ENCODE assay signal across 10 cellular contexts in the genomic region with DNA sequence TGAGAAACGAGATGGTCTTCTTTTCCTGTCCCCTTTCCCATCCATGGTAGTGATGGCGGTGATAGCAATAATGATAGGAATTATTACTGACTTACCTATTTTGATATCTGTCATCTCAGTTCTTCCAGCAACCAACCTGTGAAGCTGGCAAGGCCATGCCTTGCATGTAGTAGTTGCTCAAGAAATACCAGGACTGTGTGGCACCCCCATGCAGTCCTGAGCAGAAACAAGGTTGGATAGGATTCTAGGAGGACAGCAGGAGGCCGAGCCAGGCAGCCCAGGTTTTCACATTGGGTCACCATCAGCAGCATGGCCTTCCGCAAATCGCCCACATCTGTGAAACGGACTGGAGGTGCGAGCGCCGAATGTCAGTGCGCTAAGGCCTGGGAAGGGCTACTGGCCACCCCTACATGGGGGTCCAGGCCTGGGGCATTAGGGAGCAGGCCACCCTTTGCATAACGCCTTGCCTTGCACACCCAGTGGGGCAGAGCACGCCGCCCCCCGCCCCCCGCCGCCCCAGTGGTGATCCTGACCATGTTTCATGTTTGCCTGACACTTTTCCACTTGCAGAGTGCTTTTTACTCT. TPM values are rescaled to one million over a fixed set of nuclear protein-coding genes. Genes with fewer than 3 reads are reported as not detected.
A peak's percentile ranks its signal among the peaks of the same experiment; 100 is the strongest.
DNase-seq lines count a peak whose midpoint lies in the region; ATAC-seq, FAIRE-seq and TF ChIP-seq lines count a peak whose summit lies in the region.
"Had no signal": no experiment of that assay in that cellular context is flagged by ENCODE, and none has a peak within 500 bp of the region (broad histone marks: within the 10 kb centered on the region; RNA-seq: fewer than 3 reads in every experiment).

No MANE protein-coding gene starts in this region.

- no peak for DNase-seq in MM.1S
- no peak for DNase-seq in colonic mucosa
- no peak for DNase-seq in retina
- DNase-seq in stimulated activated naive CD4-positive, alpha-beta T cell (lab: John Stamatoyannopoulos, UW) = no peak
- no peak for DNase-seq in D721Med (ENCODE audit: insufficient read length, low spot score)

- intact Hi-C loops in colonic mucosa (cut with DNase I) = loop anchor here (5.0 kb wide), 1 partner anchor 114 kb away; no protein-coding TSS in a partner anchor

- H3F3A ChIP-seq in MM.1S (ENCODE audit: insufficient read depth, low read length) = peaks cover 20% of the 10 kb centered on the region

- no peak for FAIRE-seq in D721Med (lab: Jason Lieb, UNC)
- FAIRE-seq: RCC 7860 had no signal

- H3K27ac ChIP-seq in 22Rv1 (peak overlapping the region; percentile 93; the same call in 1 of the 2 replicates), MM.1S (ENCODE audit: low read length) (peak overlapping the region; percentile 94; the same call in 1 of the 2 replicates), colonic mucosa (peak overlapping the region; percentile 84)

- H3K27ac Mint-ChIP-seq in nephron = peak overlapping the region; percentile 38 to 65 (median 60)

- peaks cover 5% of the 10 kb centered on the region for H3K27me3 Mint-ChIP-seq in nephron (ENCODE audit: low read depth)

- H3K4me1 Mint-ChIP-seq in nephron = peaks cover 43% of the 10 kb centered on the region

- no peaks in the 10 kb centered on the region for H3K9me3 Mint-ChIP-seq in nephron

- H3K4me3 ChIP-seq in MM.1S (ENCODE audit: low read length) (peak overlapping the region; percentile 81), colonic mucosa (peak overlapping the region; percentile 93)

- no peaks in the 10 kb centered on the region for H3K36me3 Mint-ChIP-seq in nephron (ENCODE audit: low read depth)

- no peak for ATAC-seq in HG02840 (IDR thresholded peaks at IDR 0.05; ENCODE audit: low FRiP score, unreplicated experiment)

- H3K9me2 ChIP-seq in MM.1S (replicated peaks; ENCODE audit: insufficient read depth, low read length) = no peaks in the 10 kb centered on the region

- H2AFZ ChIP-seq in MM.1S (ENCODE audit: low read length) = no peak overlapping the region

- peaks cover 78% of the 10 kb centered on the region for H3K79me2 ChIP-seq in MM.1S (ENCODE audit: low read length)

- peaks cover 45% of the 10 kb centered on the region for H4K20me1 ChIP-seq in MM.1S (ENCODE audit: insufficient read depth, low read length)

- TF ChIP-seq CTCF in 22Rv1 (IDR thresholded peaks at IDR 0.05) (no peak), MM.1S (IDR thresholded peaks at IDR 0.05; ENCODE audit: low read length) (no peak), colonic mucosa (IDR thresholded peaks at IDR 0.05) (no peak), nephron (IDR thresholded peaks at IDR 0.05; ENCODE audit: unreplicated experiment in 3 of 3) (no peak), D721Med (IDR thresholded peaks at IDR 0.05; ENCODE audit: insufficient read depth, missing control alignments) (no peak)

- no peaks in the 10 kb centered on the region; the same call in 1 of the 2 replicates for H3K36me3 ChIP-seq in MM.1S (replicated peaks; ENCODE audit: insufficient read depth, low read length)
- H3K36me3 ChIP-seq in colonic mucosa = peaks cover 4% of the 10 kb centered on the region

- H3K9me3 ChIP-seq in MM.1S (replicated peaks; ENCODE audit: insufficient read depth, low read length) (no peaks in the 10 kb centered on the region), colonic mucosa (no peaks in the 10 kb centered on the region)
- H3K9me3 ChIP-seq: adrenal gland had no signal

- H3K9ac ChIP-seq in MM.1S (ENCODE audit: low read length) = peak overlapping the region; percentile 92; the same call in 1 of the 2 replicates
- peak overlapping the region; percentile 61 to 95 for H3K9ac ChIP-seq in colonic mucosa (ENCODE audit: low read depth in 2 of 2, low read length in 2 of 2)

- peak overlapping the region; percentile 90 for H3K4me2 ChIP-seq in MM.1S (ENCODE audit: low read depth, low read length)

- H3K27me3 ChIP-seq in MM.1S (replicated peaks; ENCODE audit: insufficient read depth, low read length) (no peaks in the 10 kb centered on the region), colonic mucosa (no peaks in the 10 kb centered on the region)
- H3K27me3 ChIP-seq: adrenal gland had no signal

- H3K4me1 ChIP-seq in MM.1S (ENCODE audit: low read length) (peaks cover 59% of the 10 kb centered on the region), colonic mucosa (peaks cover 31% of the 10 kb centered on the region)

- H3K4me3 Mint-ChIP-seq in nephron = peak overlapping the region; percentile 96 to 99 (median 98)

RNA-seq across cellular contexts. Expression of gene GRK2, which starts 2.5 kb away (rescaled TPM):
- total RNA-seq in colonic mucosa = 100 to 1,000 TPM; 108 to 137 TPM

RNA-seq across cellular contexts. Expression of gene ANKRD13D, which starts 20.3 kb away (rescaled TPM):
- 10 to 100 TPM; 18.8 to 39.5 TPM for total RNA-seq in colonic mucosa

RNA-seq across cellular contexts. Expression of gene SSH3, which starts 34.6 kb away (rescaled TPM):
- total RNA-seq in colonic mucosa = 10 to 100 TPM; 69.7 to 81.7 TPM
